ENCODE assay signal across 12 cellular contexts in genomic region chr5:112227911-112228631, GRCh38.
DNase-seq lines count a peak whose midpoint lies in the region; ATAC-seq, FAIRE-seq and TF ChIP-seq lines count a peak whose summit lies in the region.
"Had no signal": no experiment of that assay in that cellular context is flagged by ENCODE, and none has a peak within 500 bp of the region (broad histone marks: within the 10 kb centered on the region; RNA-seq: fewer than 3 reads in every experiment).

No MANE protein-coding gene starts in this region.

- DNase-seq in RWPE2 (ENCODE audit: low spot score) (no peak), coronary artery (ENCODE audit: low spot score) (no peak), HepG2 (ENCODE audit: low spot score) (peak; percentile 1), transverse colon (no peak), SHP77 treated with DMSO at 0.1 percent for 48 hours (lab: John Stamatoyannopoulos, UW) (no peak)
- DNase-seq: activated naive CD4-positive, alpha-beta T cell treated with Interleukin-2 at 50 U/mL for 16 hours; NCI-H524; stimulated activated CD4-positive, alpha-beta T cell treated with anti-CD3 and anti-CD28 coated beads, Interleukin-2, amount 100 ng/mL, for 48 hours had no signal

- H4K20me1 ChIP-seq in HepG2 (ENCODE audit: insufficient read depth, low read length): no peaks in the 10 kb centered on the region

- no peak overlapping the region for H3K4me3 ChIP-seq in RWPE2 (ENCODE audit: severe bottlenecking)
- H3K4me3 ChIP-seq in coronary artery: peak overlapping the region; percentile 3
- H3K4me3 ChIP-seq in HepG2 (replicated peaks in 1 of 3; ENCODE audit: insufficient read depth in 1 of 3, low read depth in 2 of 3, low read length in 3 of 3): no peak overlapping the region
- no peak overlapping the region for H3K4me3 ChIP-seq in transverse colon
- H3K4me3 ChIP-seq: sigmoid colon had no signal

- H2AFZ ChIP-seq in HepG2 (ENCODE audit: low read length): no peak overlapping the region

- TF ChIP-seq EP300 in HepG2 (IDR thresholded peaks at IDR 0.05; ENCODE audit: low read depth in 2 of 2, low read length in 2 of 2): no peak
- no peak for TF ChIP-seq EP300 in HepG2 (CRISPR knock-in tag; IDR thresholded peaks at IDR 0.05; ENCODE audit: borderline replicate concordance)
- TF ChIP-seq EP300 in transverse colon (IDR thresholded peaks at IDR 0.05; ENCODE audit: low read depth): no peak

- H3K9me3 ChIP-seq in RWPE2 (ENCODE audit: severe bottlenecking): no peaks in the 10 kb centered on the region
- no peaks in the 10 kb centered on the region for H3K9me3 ChIP-seq in HepG2 (ENCODE audit: low read length)
- H3K9me3 ChIP-seq in transverse colon: no peaks in the 10 kb centered on the region
- H3K9me3 ChIP-seq: neutrophil, sigmoid colon had no signal

- TF ChIP-seq POLR2A in HepG2 (IDR thresholded peaks at IDR 0.05; ENCODE audit: insufficient read depth in 1 of 2, low read depth in 2 of 2, low read length in 2 of 2) (no peak), transverse colon (IDR thresholded peaks at IDR 0.05) (no peak)

- POLR2A ChIA-PET in HepG2 (lab: Yijun Ruan, JAX): no interaction called here

- TF ChIP-seq RAD21 in HepG2 (CRISPR knock-in tag; IDR thresholded peaks at IDR 0.05): no peak

- no peak overlapping the region for H3K4me2 ChIP-seq in HepG2 (ENCODE audit: low read depth, low read length)

- FAIRE-seq in HepG2 (lab: Jason Lieb, UNC): no peak

- in situ Hi-C loops in HepG2 (cut with HindIII; ENCODE audit: extremely low pct_ligation_motif_present, low pct_unique_long_range_greater_than_20kb) (no loop called here), transverse colon (cut with MboI; ENCODE audit: low pct_ligation_motif_present in 1 of 4, low pct_unique_long_range_greater_than_20kb in 1 of 4, low sequenced_read_pairs in 3 of 4) (no loop called here)

- H3K4me1 ChIP-seq in RWPE2 (ENCODE audit: insufficient read depth, poor library complexity, severe bottlenecking) (peaks cover 38% of the 10 kb centered on the region), HepG2 (ENCODE audit: insufficient read depth, low read length) (no peaks in the 10 kb centered on the region), transverse colon (peaks cover 6 to 26% (median 11%) of the 10 kb centered on the region in 4 donors)

- H3K27ac ChIP-seq in RWPE2 (ENCODE audit: poor library complexity, severe bottlenecking): peak overlapping the region; percentile 68
- peak overlapping the region in 1 of 2 donors; percentile 50 for H3K27ac ChIP-seq in coronary artery
- H3K27ac ChIP-seq in HepG2 (ENCODE audit: extremely low read length, insufficient read depth, low read length): no peak overlapping the region
- peak overlapping the region; percentile 39 to 67 (median 51) for H3K27ac ChIP-seq in transverse colon
- H3K27ac ChIP-seq: neutrophil had no signal

- no peaks in the 10 kb centered on the region for H3K79me2 ChIP-seq in HepG2 (ENCODE audit: insufficient read depth, low read length)

- no peaks in the 10 kb centered on the region for H3K36me3 ChIP-seq in RWPE2 (ENCODE audit: low read depth)
- no peaks in the 10 kb centered on the region for H3K36me3 ChIP-seq in HepG2 (replicated peaks in 1 of 2; ENCODE audit: control insufficient read depth in 1 of 2, insufficient read depth in 2 of 2, low read length in 2 of 2)
- H3K36me3 ChIP-seq in transverse colon: no peaks in the 10 kb centered on the region
- H3K36me3 ChIP-seq: neutrophil, sigmoid colon had no signal

- no peak for TF ChIP-seq CTCF in RWPE2 (IDR thresholded peaks at IDR 0.05; ENCODE audit: poor library complexity, severe bottlenecking)
- TF ChIP-seq CTCF in coronary artery (IDR thresholded peaks at IDR 0.05): no peak
- TF ChIP-seq CTCF in HepG2 (CRISPR knock-in tag; IDR thresholded peaks at IDR 0.05): no peak
- no peak for TF ChIP-seq CTCF in transverse colon (IDR thresholded peaks at IDR 0.05)

- CTCF ChIA-PET in HepG2 (lab: Yijun Ruan, JAX; ENCODE audit: low intra/inter-chr PET ratio, low total read pairs): no interaction called here

- H3K27me3 ChIP-seq in RWPE2 (ENCODE audit: insufficient read depth, poor library complexity, severe bottlenecking) (no peaks in the 10 kb centered on the region), HepG2 (ENCODE audit: control insufficient read depth in 1 of 2, insufficient read depth in 2 of 2, low read length in 2 of 2) (no peaks in the 10 kb centered on the region), transverse colon (no peaks in the 10 kb centered on the region)
- H3K27me3 ChIP-seq: neutrophil, sigmoid colon had no signal

- WGBS in HepG2 (ENCODE audit: low lambda C conversion rate): 6% methylated on average over 2 of the region's 4 CpGs
- 84 to 100% methylated on average over 2 to 4 of the region's 4 CpGs for WGBS in transverse colon (ENCODE audit: low coverage in 1 of 2), 2 donors

- intact Hi-C loops in HepG2 (cut with micrococcal nuclease; ENCODE audit: unreplicated experiment) (no loop called here), transverse colon (cut with DNase I; ENCODE audit: low total_unique reads) (no loop called here)

- ATAC-seq in RWPE2 (ENCODE audit: low read depth) (no peak), HepG2 (peak; percentile 45; the same call in 1 of the 3 replicates), GM21786 (IDR thresholded peaks at IDR 0.05; ENCODE audit: unreplicated experiment) (no peak), GM21447 (IDR thresholded peaks at IDR 0.05; ENCODE audit: unreplicated experiment) (no peak)

- H3K9ac ChIP-seq in HepG2 (ENCODE audit: insufficient read depth, low read depth, low read length): no peak overlapping the region

- no TSS peak for BruUV-seq in HepG2 (replicated peaks; lab: Mats Ljungman, UMichigan)

TF ChIP-seq in HepG2, 621 proteins besides CTCF, POLR2A, EP300 and RAD21:
- TF ChIP-seq ZFAT (CRISPR knock-in tag; conservative IDR thresholded peaks at IDR 0.05): no peak
- no peak for TF ChIP-seq MXD1 (CRISPR knock-in tag; IDR thresholded peaks at IDR 0.05)
- TF ChIP-seq NPAS2 (CRISPR knock-in tag; IDR thresholded peaks at IDR 0.05; ENCODE audit: borderline replicate concordance): no peak
- no peak for TF ChIP-seq CERS6 (CRISPR knock-in tag; IDR thresholded peaks at IDR 0.05)
- TF ChIP-seq ZNF552 (CRISPR knock-in tag; IDR thresholded peaks at IDR 0.05; ENCODE audit: borderline replicate concordance): no peak
- no peak for TF ChIP-seq GATAD2A (CRISPR knock-in tag; IDR thresholded peaks at IDR 0.05)
- TF ChIP-seq ISX (CRISPR knock-in tag; conservative IDR thresholded peaks at IDR 0.05): no peak
- TF ChIP-seq PRMT3 (CRISPR knock-in tag; IDR thresholded peaks at IDR 0.05; ENCODE audit: borderline replicate concordance, low read depth): no peak
